30 cellular contexts compared by ENCODE assay signal in the genomic region with DNA sequence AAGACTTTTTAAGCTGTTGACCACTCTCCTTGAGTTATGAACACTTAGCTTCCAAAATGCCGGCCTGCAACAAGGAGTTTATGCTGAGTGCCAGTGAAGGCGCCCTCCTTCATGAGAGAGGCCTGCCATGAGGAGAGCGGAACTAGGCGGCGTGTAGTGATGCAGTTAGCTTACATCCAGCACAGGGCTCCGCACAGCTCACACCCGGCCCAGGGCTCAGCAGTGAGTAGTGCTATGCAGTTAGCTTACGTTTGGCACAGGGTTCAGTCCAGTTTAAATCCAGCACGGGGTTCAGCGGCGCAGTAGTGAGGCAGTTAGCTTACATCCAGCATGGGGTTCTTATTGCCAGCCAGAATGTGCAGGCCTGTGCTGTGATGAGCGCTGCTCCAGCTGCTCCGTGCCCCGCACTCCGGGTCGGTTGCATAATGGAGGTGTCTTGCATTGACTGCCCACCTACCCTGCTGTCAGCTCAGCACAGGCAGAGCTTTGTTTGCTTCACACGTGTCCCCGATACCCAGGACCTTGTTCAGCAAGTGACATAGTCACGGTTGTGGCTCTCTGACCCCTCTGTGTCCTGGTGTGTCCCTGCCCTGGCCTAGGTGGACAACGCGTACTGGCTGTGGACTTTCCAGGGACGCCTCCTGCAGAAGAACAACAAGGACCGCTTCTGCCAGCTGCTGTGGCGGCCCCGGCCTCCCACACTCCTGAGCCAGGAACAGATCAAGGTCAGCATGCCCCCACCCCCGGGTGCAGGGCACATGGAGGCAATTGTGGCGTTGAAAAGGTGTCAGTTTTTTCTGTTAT. TPM values are rescaled to one million over a fixed set of nuclear protein-coding genes. Genes with fewer than 3 reads are reported as not detected.
DNase-seq lines count a peak whose midpoint lies in the region; ATAC-seq and TF ChIP-seq lines count a peak whose summit lies in the region.
"Had no signal": no experiment of that assay in that cellular context is flagged by ENCODE, and none has a peak within 500 bp of the region (broad histone marks: within the 10 kb centered on the region; RNA-seq: fewer than 3 reads in every experiment).

No MANE protein-coding gene starts in this region.

- H3K27ac Mint-ChIP-seq in activated CD8-positive, alpha-beta T cell treated with anti-CD3 and anti-CD28 coated beads, Interleukin-2, amount 10 ng/mL, durations not matched to agents 7 days and 5 days, result peak overlapping the region; percentile 14
- H3K27ac Mint-ChIP-seq in activated CD8-positive, alpha-beta T cell treated with anti-CD3 and anti-CD28 coated beads for 36 hours, result no peak overlapping the region
- H3K27ac Mint-ChIP-seq in dendritic cell treated with granulocyte-macrophage colony-stimulating factor and Interleukin-4, amounts not matched to agents 40 ng/mL and 50 ng/mL, for 4 days, result peak overlapping the region; percentile 3
- H3K27ac Mint-ChIP-seq: activated CD4-positive, alpha-beta T cell treated with anti-CD3 and anti-CD28 coated beads, Interleukin-2, amount 10 ng/mL, durations not matched to agents 7 days and 5 days; activated T-cell treated with anti-CD3 and anti-CD28 coated beads, Interleukin-2, amount 50 U/mL, for 24 hours; T-helper 2 cell treated with Interferon-gamma antibody and Interleukin-4, amounts not matched to agents 5 μg/mL and 100 μg/mL, for 36 hours had no signal

- H3K36me3 Mint-ChIP-seq in activated CD8-positive, alpha-beta T cell treated with anti-CD3 and anti-CD28 coated beads, Interleukin-2, amount 10 ng/mL, durations not matched to agents 7 days and 5 days (ENCODE audit: low read depth), result peaks cover 83% of the 10 kb centered on the region
- H3K36me3 Mint-ChIP-seq in activated CD8-positive, alpha-beta T cell treated with anti-CD3 and anti-CD28 coated beads for 36 hours (ENCODE audit: low read depth), result peaks cover 72% of the 10 kb centered on the region
- H3K36me3 Mint-ChIP-seq in dendritic cell treated with granulocyte-macrophage colony-stimulating factor and Interleukin-4, amounts not matched to agents 40 ng/mL and 50 ng/mL, for 4 days (ENCODE audit: low read depth), result peaks cover 97% of the 10 kb centered on the region

- no peak overlapping the region for H3K14ac ChIP-seq in IMR-90 (replicated peaks; ENCODE audit: low read depth, low read length)
- no peak overlapping the region for H3K14ac ChIP-seq in neuronal stem cell (ENCODE audit: low read length)

- H2AK9ac ChIP-seq in IMR-90 (replicated peaks; ENCODE audit: low read depth, low read length, poor library complexity), result peak overlapping the region; percentile 62

- H3K4me3 ChIP-seq in IMR-90 (ENCODE audit: insufficient read depth, low read depth, low read length), result no peak overlapping the region
- H3K4me3 ChIP-seq in neuronal stem cell (ENCODE audit: low read length in 2 of 2), result no peak overlapping the region
- no peak overlapping the region for H3K4me3 ChIP-seq in upper lobe of left lung
- H3K4me3 ChIP-seq: dorsolateral prefrontal cortex, heart right ventricle, lower lobe of right lung, PC-9, skin epidermis, thoracic aorta, vagina had no signal

- H4K5ac ChIP-seq in IMR-90 (ENCODE audit: low read depth, low read length), result no peak overlapping the region

- H3K9me3 ChIP-seq in IMR-90 (ENCODE audit: control insufficient read depth, insufficient read depth, low read length) (no peaks in the 10 kb centered on the region), neuronal stem cell (replicated peaks in 1 of 2; ENCODE audit: control insufficient read depth in 2 of 2, insufficient read depth in 1 of 2, low read depth in 1 of 2, low read length in 2 of 2) (no peaks in the 10 kb centered on the region), upper lobe of left lung (no peaks in the 10 kb centered on the region)
- H3K9me3 ChIP-seq: heart right ventricle, lower lobe of right lung, thoracic aorta, vagina had no signal

- 99% methylated on average over 19 of the region's 27 CpGs; no CpG with 5 or more reads in 1 of the 2 experiments for WGBS in IMR-90 (ENCODE audit: extremely low coverage in 2 of 2, insufficient read length in 1 of 2), 2 experiments
- WGBS in neuronal stem cell (ENCODE audit: extremely low coverage in 2 of 2, insufficient read length in 2 of 2, insufficient replicate concordance in 1 of 2), 2 donors, result no CpG with 5 or more reads among the region's 27 CpGs
- 95% methylated on average over 23 to 27 of the region's 27 CpGs for WGBS in upper lobe of left lung, 2 donors

- no peak overlapping the region for H3K56ac ChIP-seq in IMR-90 (ENCODE audit: extremely low read depth, insufficient read depth, low read length)

- H2AFZ ChIP-seq in IMR-90 (replicated peaks; ENCODE audit: low read length, poor library complexity), result peak overlapping the region; percentile 48
- H2AFZ ChIP-seq in neuronal stem cell (ENCODE audit: low read length), result no peak overlapping the region
- H2AFZ ChIP-seq: PC-9 had no signal

- H4K8ac ChIP-seq in IMR-90 (ENCODE audit: low read depth in 2 of 2, low read length in 2 of 2) (no peak overlapping the region), neuronal stem cell (ENCODE audit: low read depth, low read length) (peak overlapping the region; percentile 9)

- no peak for ATAC-seq in activated CD8-positive, alpha-beta T cell treated with anti-CD3 and anti-CD28 coated beads, Interleukin-2, amount 10 ng/mL, durations not matched to agents 7 days and 5 days
- ATAC-seq in activated CD8-positive, alpha-beta T cell treated with anti-CD3 and anti-CD28 coated beads for 36 hours, result no peak
- no peak for ATAC-seq in IMR-90 (ENCODE audit: low read depth)
- ATAC-seq in upper lobe of left lung (ENCODE audit: low FRiP score in 2 of 2), result no peak
- ATAC-seq: lower lobe of right lung; naive thymus-derived CD4-positive, alpha-beta T cell; stimulated activated naive CD8-positive, alpha-beta T cell treated with anti-CD3 and anti-CD28 coated beads, Interleukin-15, Interleukin-2, amounts not matched to agents 100 U/mL and 50 U/mL, for 24 hours had no signal

- H3K27me3 ChIP-seq in IMR-90 (ENCODE audit: control insufficient read depth, insufficient read depth, low read length) (no peaks in the 10 kb centered on the region), neuronal stem cell (ENCODE audit: control insufficient read depth in 3 of 3, insufficient read depth in 3 of 3, low read depth in 1 of 3, low read length in 3 of 3) (no peaks in the 10 kb centered on the region), upper lobe of left lung (no peaks in the 10 kb centered on the region)
- H3K27me3 ChIP-seq: dorsolateral prefrontal cortex, heart right ventricle, vagina had no signal

- peaks cover 36% of the 10 kb centered on the region for H4K20me1 ChIP-seq in IMR-90 (ENCODE audit: insufficient read depth, low read length)

- intact Hi-C loops in activated CD8-positive, alpha-beta T cell treated with anti-CD3 and anti-CD28 coated beads for 36 hours (cut with micrococcal nuclease), result no loop called here
- intact Hi-C loops in IMR-90 (cut with micrococcal nuclease), result no loop called here
- intact Hi-C loops in dendritic cell treated with granulocyte-macrophage colony-stimulating factor and Interleukin-4, amounts not matched to agents 40 ng/mL and 50 ng/mL, for 4 days (cut with micrococcal nuclease), result loop anchor here (10.0 kb wide), 1 partner anchor 48 kb away; no protein-coding TSS in a partner anchor

- H2BK20ac ChIP-seq in IMR-90 (ENCODE audit: low read depth, low read length), result no peak overlapping the region

- POLR2A ChIA-PET in activated CD8-positive, alpha-beta T cell treated with anti-CD3 and anti-CD28 coated beads, Interleukin-2, amount 10 ng/mL, durations not matched to agents 7 days and 5 days (lab: Charles Lee), result interaction anchor here (0.8 kb wide), 1 partner anchor 26 kb away, joined by 4 read pairs; a partner anchor contains a TSS
- POLR2A ChIA-PET in activated CD8-positive, alpha-beta T cell treated with anti-CD3 and anti-CD28 coated beads for 36 hours (lab: Charles Lee), result interaction anchor here (0.8 to 1.5 kb wide), 6 partner anchors 9 to 19 kb away, joined by 3 to 10 read pairs (median 4); no protein-coding TSS in a partner anchor
- POLR2A ChIA-PET in IMR-90 (lab: Charles Lee; ENCODE audit: unreplicated experiment), result interaction anchor here (0.6 kb wide), 1 partner anchor 17 kb away, joined by 5 read pairs; no protein-coding TSS in a partner anchor

- H2AK5ac ChIP-seq in IMR-90 (ENCODE audit: low read depth, low read length) (no peak overlapping the region), neuronal stem cell (ENCODE audit: low read depth, low read length) (no peak overlapping the region)

- H3K79me1 ChIP-seq in IMR-90 (ENCODE audit: low read depth in 1 of 2, low read length in 2 of 2) (peaks cover 23 to 48% of the 10 kb centered on the region in 2 experiments), neuronal stem cell (ENCODE audit: low read depth, low read length) (peaks cover 17% of the 10 kb centered on the region)

- no peak overlapping the region for H3K4me3 Mint-ChIP-seq in activated CD8-positive, alpha-beta T cell treated with anti-CD3 and anti-CD28 coated beads, Interleukin-2, amount 10 ng/mL, durations not matched to agents 7 days and 5 days
- no peak overlapping the region for H3K4me3 Mint-ChIP-seq in activated CD8-positive, alpha-beta T cell treated with anti-CD3 and anti-CD28 coated beads for 36 hours
- no peak overlapping the region for H3K4me3 Mint-ChIP-seq in dendritic cell treated with granulocyte-macrophage colony-stimulating factor and Interleukin-4, amounts not matched to agents 40 ng/mL and 50 ng/mL, for 4 days
- H3K4me3 Mint-ChIP-seq: activated CD4-positive, alpha-beta T cell treated with anti-CD3 and anti-CD28 coated beads, Interleukin-2, amount 10 ng/mL, durations not matched to agents 7 days and 5 days; activated T-cell treated with anti-CD3 and anti-CD28 coated beads, Interleukin-2, amount 50 U/mL, for 24 hours; T-helper 2 cell treated with Interferon-gamma antibody and Interleukin-4, amounts not matched to agents 5 μg/mL and 100 μg/mL, for 36 hours had no signal

- H2BK5ac ChIP-seq in IMR-90 (ENCODE audit: low read depth, low read length, poor library complexity, severe bottlenecking) (no peak overlapping the region), neuronal stem cell (ENCODE audit: low read length) (no peak overlapping the region)

- TF ChIP-seq EP300 in upper lobe of left lung (IDR thresholded peaks at IDR 0.05), result no peak

- CTCF ChIA-PET in activated CD8-positive, alpha-beta T cell treated with anti-CD3 and anti-CD28 coated beads, Interleukin-2, amount 10 ng/mL, durations not matched to agents 7 days and 5 days (lab: Charles Lee), result interaction anchor here (1.5 kb wide), 1 partner anchor 12 kb away, joined by 4 read pairs; no protein-coding TSS in a partner anchor
- CTCF ChIA-PET in activated CD8-positive, alpha-beta T cell treated with anti-CD3 and anti-CD28 coated beads for 36 hours (lab: Charles Lee), result interaction anchor here (1.0 to 1.5 kb wide), 2 partner anchors 54 to 75 kb away, joined by 4 to 5 read pairs; no protein-coding TSS in a partner anchor
- CTCF ChIA-PET in IMR-90 (lab: Yijun Ruan, JAX), result no interaction called here

- TF ChIP-seq CTCF in activated CD8-positive, alpha-beta T cell treated with anti-CD3 and anti-CD28 coated beads for 36 hours (IDR thresholded peaks at IDR 0.05), result no peak
- no peak for TF ChIP-seq CTCF in IMR-90 (conservative IDR thresholded peaks at IDR 0.05; ENCODE audit: low read depth, low read length)
- TF ChIP-seq CTCF in upper lobe of left lung (IDR thresholded peaks at IDR 0.05), result no peak

- H3K27ac ChIP-seq in IMR-90 (ENCODE audit: insufficient read depth, low read length) (no peak overlapping the region), neuronal stem cell (replicated peaks; ENCODE audit: low read length) (no peak overlapping the region), upper lobe of left lung (no peak overlapping the region)
- H3K27ac ChIP-seq: dorsolateral prefrontal cortex, heart right ventricle, KMS-11, lower lobe of right lung, PC-9, skin epidermis, thoracic aorta, vagina had no signal

- DNase-seq in activated CD8-positive, alpha-beta T cell treated with anti-CD3 and anti-CD28 coated beads, Interleukin-2, amount 10 ng/mL, durations not matched to agents 7 days and 5 days, result no peak
- no peak for DNase-seq in activated CD8-positive, alpha-beta T cell treated with anti-CD3 and anti-CD28 coated beads for 36 hours
- DNase-seq in IMR-90, result no peak
- no peak for DNase-seq in neuronal stem cell (ENCODE audit: low spot score)
- no peak for DNase-seq in NCI-H2081 (lab: John Stamatoyannopoulos, UW)
- DNase-seq in upper lobe of left lung, result no peak
- DNase-seq in AG08395 (ENCODE audit: low spot score), result no peak
- DNase-seq: activated CD4-positive, alpha-beta T cell treated with anti-CD3 and anti-CD28 coated beads, Interleukin-2, amount 10 ng/mL, durations not matched to agents 7 days and 5 days; activated effector memory CD4-positive, alpha-beta T cell treated with anti-CD3 and anti-CD28 coated beads, Interleukin-2, amount 50 U/mL, for 16 hours; activated T-cell treated with anti-CD3 and anti-CD28 coated beads, Interleukin-2, amount 50 U/mL, for 24 hours; dorsolateral prefrontal cortex; foreskin melanocyte; H7; heart right ventricle; kidney; lower lobe of right lung; naive thymus-derived CD4-positive, alpha-beta T cell; NCI-H1417; NCI-H2081 treated with DMSO at 0.1 percent for 48 hours; NCI-H2227 treated with DMSO at 0.1 percent for 48 hours; NCI-H526 treated with DMSO at 0.1 percent for 48 hours; PC-9; SIG-M5; stimulated activated naive CD8-positive, alpha-beta T cell treated with anti-CD3 and anti-CD28 coated beads, Interleukin-15, Interleukin-2, amounts not matched to agents 100 U/mL and 50 U/mL, for 24 hours had no signal

- H3K23ac ChIP-seq in IMR-90 (ENCODE audit: low read depth, low read length) (no peak overlapping the region), neuronal stem cell (ENCODE audit: low read depth, low read length, poor library complexity) (no peak overlapping the region)

- H2BK12ac ChIP-seq in neuronal stem cell (ENCODE audit: low read length), result no peak overlapping the region

- H2BK120ac ChIP-seq in IMR-90 (ENCODE audit: low read depth, low read length), result no peak overlapping the region
- no peak overlapping the region for H2BK120ac ChIP-seq in neuronal stem cell (ENCODE audit: low read depth, low read length)

- peaks cover 4% of the 10 kb centered on the region for H3K4me1 Mint-ChIP-seq in activated CD8-positive, alpha-beta T cell treated with anti-CD3 and anti-CD28 coated beads, Interleukin-2, amount 10 ng/mL, durations not matched to agents 7 days and 5 days (ENCODE audit: low read depth)
- peaks cover 6% of the 10 kb centered on the region for H3K4me1 Mint-ChIP-seq in activated CD8-positive, alpha-beta T cell treated with anti-CD3 and anti-CD28 coated beads for 36 hours (ENCODE audit: low read depth)
- H3K4me1 Mint-ChIP-seq in dendritic cell treated with granulocyte-macrophage colony-stimulating factor and Interleukin-4, amounts not matched to agents 40 ng/mL and 50 ng/mL, for 4 days (ENCODE audit: low read depth), result peaks cover 4% of the 10 kb centered on the region

- H3K9me1 ChIP-seq in IMR-90 (ENCODE audit: insufficient read depth, low read length), result peaks cover 3% of the 10 kb centered on the region; the same call in 1 of the 2 replicates

- H3K4me1 ChIP-seq in IMR-90 (ENCODE audit: control insufficient read depth, insufficient read depth, low read length) (no peaks in the 10 kb centered on the region), neuronal stem cell (ENCODE audit: control insufficient read depth in 2 of 2, insufficient read depth in 1 of 2, low read depth in 1 of 2, low read length in 2 of 2) (no peaks in the 10 kb centered on the region), upper lobe of left lung (no peaks in the 10 kb centered on the region)
- H3K4me1 ChIP-seq: heart right ventricle, lower lobe of right lung, vagina had no signal

- H3K9me3 Mint-ChIP-seq in activated CD8-positive, alpha-beta T cell treated with anti-CD3 and anti-CD28 coated beads, Interleukin-2, amount 10 ng/mL, durations not matched to agents 7 days and 5 days (ENCODE audit: insufficient read depth), result no peaks in the 10 kb centered on the region
- no peaks in the 10 kb centered on the region for H3K9me3 Mint-ChIP-seq in activated CD8-positive, alpha-beta T cell treated with anti-CD3 and anti-CD28 coated beads for 36 hours
- no peaks in the 10 kb centered on the region for H3K9me3 Mint-ChIP-seq in dendritic cell treated with granulocyte-macrophage colony-stimulating factor and Interleukin-4, amounts not matched to agents 40 ng/mL and 50 ng/mL, for 4 days
- H3K9me3 Mint-ChIP-seq: activated CD4-positive, alpha-beta T cell treated with anti-CD3 and anti-CD28 coated beads, Interleukin-2, amount 10 ng/mL, durations not matched to agents 7 days and 5 days; activated T-cell treated with anti-CD3 and anti-CD28 coated beads, Interleukin-2, amount 50 U/mL, for 24 hours; naive thymus-derived CD4-positive, alpha-beta T cell; T-helper 2 cell treated with Interferon-gamma antibody and Interleukin-4, amounts not matched to agents 5 μg/mL and 100 μg/mL, for 36 hours had no signal

- in situ Hi-C loops in IMR-90 (cut with MboI; ENCODE audit: low sequenced_read_pairs), result no loop called here

- no peak overlapping the region for H3K4ac ChIP-seq in IMR-90 (ENCODE audit: low read depth, low read length)
- H3K4ac ChIP-seq in neuronal stem cell (ENCODE audit: low read length), result no peak overlapping the region

- peaks cover 91% of the 10 kb centered on the region for H3K36me3 ChIP-seq in IMR-90 (ENCODE audit: control insufficient read depth, insufficient read depth, low read length)
- peaks cover 77 to 95% of the 10 kb centered on the region in 2 donors for H3K36me3 ChIP-seq in neuronal stem cell (replicated peaks in 1 of 2; ENCODE audit: control insufficient read depth in 2 of 2, insufficient read depth in 2 of 2, low read length in 2 of 2)
- H3K36me3 ChIP-seq in upper lobe of left lung, result peaks cover 68 to 97% (median 88%) of the 10 kb centered on the region in 4 donors

- BruUV-seq in IMR-90 (replicated peaks; lab: Mats Ljungman, UMichigan), result no TSS peak

- TF ChIP-seq RAD21 in IMR-90 (IDR thresholded peaks at IDR 0.05; ENCODE audit: low read length), result no peak

- H2BK15ac ChIP-seq in IMR-90 (ENCODE audit: low read depth, low read length) (no peak overlapping the region), neuronal stem cell (ENCODE audit: low read length) (no peak overlapping the region)

- no peak overlapping the region for H4K91ac ChIP-seq in IMR-90 (ENCODE audit: insufficient read depth, low read depth, low read length)
- H4K91ac ChIP-seq in neuronal stem cell (ENCODE audit: low read depth, low read length, poor library complexity), result no peak overlapping the region

- dilution Hi-C loops in IMR-90 (cut with HindIII; ENCODE audit: low sequenced_read_pairs, unreplicated experiment), result no loop called here

- H3K18ac ChIP-seq in IMR-90 (ENCODE audit: low read depth, low read length), result no peak overlapping the region
- H3K18ac ChIP-seq in neuronal stem cell (ENCODE audit: low read length), result peak overlapping the region; percentile 46

- H3K27me3 Mint-ChIP-seq in activated CD8-positive, alpha-beta T cell treated with anti-CD3 and anti-CD28 coated beads, Interleukin-2, amount 10 ng/mL, durations not matched to agents 7 days and 5 days (ENCODE audit: low read depth), result no peaks in the 10 kb centered on the region
- H3K27me3 Mint-ChIP-seq in activated CD8-positive, alpha-beta T cell treated with anti-CD3 and anti-CD28 coated beads for 36 hours, result no peaks in the 10 kb centered on the region
- no peaks in the 10 kb centered on the region for H3K27me3 Mint-ChIP-seq in dendritic cell treated with granulocyte-macrophage colony-stimulating factor and Interleukin-4, amounts not matched to agents 40 ng/mL and 50 ng/mL, for 4 days
- H3K27me3 Mint-ChIP-seq: activated CD4-positive, alpha-beta T cell treated with anti-CD3 and anti-CD28 coated beads, Interleukin-2, amount 10 ng/mL, durations not matched to agents 7 days and 5 days; activated T-cell treated with anti-CD3 and anti-CD28 coated beads, Interleukin-2, amount 50 U/mL, for 24 hours; naive thymus-derived CD4-positive, alpha-beta T cell had no signal

- no peak overlapping the region for H3K4me2 ChIP-seq in IMR-90 (ENCODE audit: low read depth, low read length)
- no peak overlapping the region for H3K4me2 ChIP-seq in neuronal stem cell (ENCODE audit: insufficient read depth, low read length, poor library complexity, severe bottlenecking)
- H3K4me2 ChIP-seq: KMS-11, PC-9 had no signal

- H3K9ac ChIP-seq in IMR-90 (ENCODE audit: low read depth, low read length) (no peak overlapping the region), neuronal stem cell (ENCODE audit: low read depth, low read length, poor library complexity) (peak overlapping the region; percentile 37)
- H3K9ac ChIP-seq: KMS-11 had no signal

- TF ChIP-seq POLR2A in IMR-90 (IDR thresholded peaks at IDR 0.05; ENCODE audit: low read depth, low read length) (no peak), upper lobe of left lung (IDR thresholded peaks at IDR 0.05) (no peak)

RNA-seq across cellular contexts. Expression of a gene that starts 21.9 kb away (rescaled TPM):
- 100 to 1,000 TPM; 174 to 184 TPM for total RNA-seq in activated CD8-positive, alpha-beta T cell treated with anti-CD3 and anti-CD28 coated beads, Interleukin-2, amount 10 ng/mL, durations not matched to agents 7 days and 5 days
- 100 to 1,000 TPM; 252 to 256 TPM for total RNA-seq in activated CD8-positive, alpha-beta T cell treated with anti-CD3 and anti-CD28 coated beads for 36 hours
- total RNA-seq in IMR-90 (2012; rRNA removed), result 201 and 211 TPM in 2 replicates
- 105 and 107 TPM in 2 replicates for polyA plus RNA-seq in IMR-90 (2012; rRNA removed)
- 68.3 and 87.5 TPM in 2 replicates for polyA plus RNA-seq in IMR-90 (2012; cell fraction: cytosol; rRNA removed)
- 232 and 274 TPM in 2 replicates for polyA plus RNA-seq in IMR-90 (2012; cell fraction: nucleus; rRNA removed; ENCODE audit: low replicate concordance)
- 81.1 TPM for polyA plus RNA-seq in neuronal stem cell (2013, experiment 1 of 2)
- polyA plus RNA-seq in neuronal stem cell (2013, experiment 2 of 2), result 83.2 TPM
- 100 to 1,000 TPM; 110 to 129 (median 117) TPM for total RNA-seq in upper lobe of left lung

RNA-seq across cellular contexts. Expression of a gene that starts 26.9 kb away (rescaled TPM):
- total RNA-seq in activated CD8-positive, alpha-beta T cell treated with anti-CD3 and anti-CD28 coated beads, Interleukin-2, amount 10 ng/mL, durations not matched to agents 7 days and 5 days, result 10 to 100 TPM; 47.9 to 49.0 TPM
- 1 to 10 TPM; 2.9 to 4.7 TPM for total RNA-seq in activated CD8-positive, alpha-beta T cell treated with anti-CD3 and anti-CD28 coated beads for 36 hours
- 3.8 and 4.7 TPM in 2 replicates for total RNA-seq in IMR-90 (2012; rRNA removed)
- 27.0 and 31.6 TPM in 2 replicates for polyA plus RNA-seq in IMR-90 (2012; rRNA removed)
- 26.1 and 46.6 TPM in 2 replicates for polyA plus RNA-seq in IMR-90 (2012; cell fraction: cytosol; rRNA removed)
- polyA plus RNA-seq in IMR-90 (2012; cell fraction: nucleus; rRNA removed; ENCODE audit: low replicate concordance), result 11.2 and 24.6 TPM in 2 replicates
- polyA plus RNA-seq in neuronal stem cell (2013, experiment 1 of 2), result 12.5 TPM
- polyA plus RNA-seq in neuronal stem cell (2013, experiment 2 of 2), result 12.7 TPM
- 10 to 100 TPM; 10.2 to 35.9 (median 27.8) TPM for total RNA-seq in upper lobe of left lung
